Comparison of ENCODE assay signal across 27 cellular contexts in the genomic region with DNA sequence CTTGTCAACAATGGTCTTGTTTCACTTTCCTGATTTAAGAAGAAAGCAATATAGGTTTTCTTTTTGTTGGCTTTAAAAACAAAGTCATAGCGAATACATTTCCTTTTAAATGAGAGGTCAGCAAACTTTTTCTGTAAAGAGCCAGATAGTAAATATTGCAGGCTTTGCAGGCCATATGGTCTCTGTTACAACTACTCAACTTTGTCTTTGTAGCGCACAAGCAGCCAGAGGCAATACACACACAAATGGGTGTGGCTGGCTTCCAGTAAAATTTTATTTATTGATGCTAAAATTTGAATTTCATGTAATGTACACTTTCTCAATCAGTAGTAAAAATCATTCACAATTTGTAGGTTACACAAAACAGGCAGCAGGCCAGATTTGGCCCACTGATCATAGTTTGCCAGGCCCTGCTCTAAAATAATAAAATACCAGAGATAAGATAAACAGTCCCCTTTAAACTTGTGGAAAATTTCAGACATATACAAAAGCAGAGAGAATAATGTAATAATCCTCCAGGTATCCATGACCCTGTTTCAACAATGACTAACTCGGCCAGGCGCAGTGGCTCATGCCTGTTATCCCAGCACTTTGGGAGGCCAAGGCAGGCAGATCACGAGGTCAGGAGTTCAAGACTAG.
A peak's percentile ranks its signal among the peaks of the same experiment; 100 is the strongest.
DNase-seq lines count a peak whose midpoint lies in the region; ATAC-seq and TF ChIP-seq lines count a peak whose summit lies in the region.
"Had no signal": no experiment of that assay in that cellular context is flagged by ENCODE, and none has a peak within 500 bp of the region (broad histone marks: within the 10 kb centered on the region; RNA-seq: fewer than 3 reads in every experiment).

No MANE protein-coding gene starts in this region.

- H4K8ac ChIP-seq in IMR-90 (ENCODE audit: low read depth in 2 of 2, low read length in 2 of 2): no peak overlapping the region

- intact Hi-C loops in IMR-90 (cut with micrococcal nuclease) (no loop called here), adrenal gland (cut with DNase I) (no loop called here), testis (cut with DNase I; ENCODE audit: low total_unique reads) (no loop called here)

- H3K27ac Mint-ChIP-seq in nephron (peak overlapping the region; percentile 37 to 48 (median 45)), immature natural killer cell (no peak overlapping the region)
- H3K27ac Mint-ChIP-seq: activated naive CD4-positive, alpha-beta T cell treated with anti-CD3 and anti-CD28 coated beads for 36 hours; effector memory CD8-positive, alpha-beta T cell; IgD-negative memory B cell; naive thymus-derived CD8-positive, alpha-beta T cell had no signal

- H2AK9ac ChIP-seq in IMR-90 (replicated peaks; ENCODE audit: low read depth, low read length, poor library complexity): no peak overlapping the region

- H4K5ac ChIP-seq in IMR-90 (ENCODE audit: low read depth, low read length): no peak overlapping the region

- no peaks in the 10 kb centered on the region; the same call in 1 of the 2 replicates for H3K9me1 ChIP-seq in IMR-90 (ENCODE audit: insufficient read depth, low read length)

- no peak overlapping the region for H3K14ac ChIP-seq in IMR-90 (replicated peaks; ENCODE audit: low read depth, low read length)

- no peak overlapping the region for H2AK5ac ChIP-seq in IMR-90 (ENCODE audit: low read depth, low read length)

- no peak overlapping the region for H2BK5ac ChIP-seq in IMR-90 (ENCODE audit: low read depth, low read length, poor library complexity, severe bottlenecking)

- H2BK120ac ChIP-seq in IMR-90 (ENCODE audit: low read depth, low read length): no peak overlapping the region

- no peak overlapping the region for H3K23ac ChIP-seq in IMR-90 (ENCODE audit: low read depth, low read length)

- no peak overlapping the region for H3K18ac ChIP-seq in IMR-90 (ENCODE audit: low read depth, low read length)

- POLR2A ChIA-PET in IMR-90 (lab: Charles Lee; ENCODE audit: unreplicated experiment): no interaction called here

- no peak overlapping the region for H3K4me3 Mint-ChIP-seq in nephron
- H3K4me3 Mint-ChIP-seq in immature natural killer cell: no peak overlapping the region
- H3K4me3 Mint-ChIP-seq: activated naive CD4-positive, alpha-beta T cell treated with anti-CD3 and anti-CD28 coated beads for 36 hours; effector memory CD8-positive, alpha-beta T cell; IgD-negative memory B cell; naive thymus-derived CD8-positive, alpha-beta T cell had no signal

- H3K9ac ChIP-seq in IMR-90 (ENCODE audit: low read depth, low read length): no peak overlapping the region

- H3K4me1 Mint-ChIP-seq in nephron: peaks cover 49% of the 10 kb centered on the region
- H3K4me1 Mint-ChIP-seq in immature natural killer cell: peaks cover under 1 to 3% of the 10 kb centered on the region in 2 donors

- H3K36me3 Mint-ChIP-seq in nephron (ENCODE audit: low read depth) (no peaks in the 10 kb centered on the region), immature natural killer cell (no peaks in the 10 kb centered on the region)
- H3K36me3 Mint-ChIP-seq: IgD-negative memory B cell; naive thymus-derived CD8-positive, alpha-beta T cell had no signal

- in situ Hi-C loops in IMR-90 (cut with MboI; ENCODE audit: low sequenced_read_pairs): no loop called here

- ATAC-seq in IMR-90 (ENCODE audit: low read depth) (peak; percentile 23; the same call in 1 of the 2 replicates), HG02970 (IDR thresholded peaks at IDR 0.05; ENCODE audit: low FRiP score, unreplicated experiment) (no peak)
- ATAC-seq: effector memory CD8-positive, alpha-beta T cell; esophagus mucosa; gastrocnemius medialis; left ventricle myocardium superior; naive thymus-derived CD8-positive, alpha-beta T cell; Panc1 had no signal

- TF ChIP-seq POLR2A in IMR-90 (IDR thresholded peaks at IDR 0.05; ENCODE audit: low read depth, low read length) (no peak), adrenal gland (IDR thresholded peaks at IDR 0.05) (no peak), testis (IDR thresholded peaks at IDR 0.05) (no peak)

- no peak for TF ChIP-seq RAD21 in IMR-90 (IDR thresholded peaks at IDR 0.05; ENCODE audit: low read length)

- CTCF ChIA-PET in IMR-90 (lab: Yijun Ruan, JAX): no interaction called here

- H3K27me3 ChIP-seq in IMR-90 (ENCODE audit: control insufficient read depth, insufficient read depth, low read length) (peaks cover 5% of the 10 kb centered on the region), adrenal gland (no peaks in the 10 kb centered on the region), WERI-Rb-1 (ENCODE audit: insufficient read depth, low read depth, severe bottlenecking) (no peaks in the 10 kb centered on the region), testis (no peaks in the 10 kb centered on the region)
- H3K27me3 ChIP-seq: breast epithelium, gastrocnemius medialis, tibial nerve had no signal

- H3K9me3 ChIP-seq in IMR-90 (ENCODE audit: control insufficient read depth, insufficient read depth, low read length) (no peaks in the 10 kb centered on the region), adrenal gland (replicated peaks in 1 of 3) (no peaks in the 10 kb centered on the region), WERI-Rb-1 (ENCODE audit: severe bottlenecking) (no peaks in the 10 kb centered on the region), testis (no peaks in the 10 kb centered on the region)
- H3K9me3 ChIP-seq: breast epithelium, gastrocnemius medialis, tibial nerve had no signal

- no peak overlapping the region for H3K4me2 ChIP-seq in IMR-90 (ENCODE audit: low read depth, low read length)

- H3K4me3 ChIP-seq in IMR-90 (ENCODE audit: insufficient read depth, low read depth, low read length) (no peak overlapping the region), adrenal gland (no peak overlapping the region), WERI-Rb-1 (ENCODE audit: low read depth, low read length) (no peak overlapping the region), testis (no peak overlapping the region)
- H3K4me3 ChIP-seq: breast epithelium, coronary artery, gastrocnemius medialis, tibial nerve had no signal

- no peak overlapping the region for H4K91ac ChIP-seq in IMR-90 (ENCODE audit: insufficient read depth, low read depth, low read length)

- no peaks in the 10 kb centered on the region for H4K20me1 ChIP-seq in IMR-90 (ENCODE audit: insufficient read depth, low read length)

- H2BK15ac ChIP-seq in IMR-90 (ENCODE audit: low read depth, low read length): no peak overlapping the region

- H3K27ac ChIP-seq in IMR-90 (ENCODE audit: insufficient read depth, low read length): no peak overlapping the region
- no peak overlapping the region for H3K27ac ChIP-seq in adrenal gland
- no peak overlapping the region for H3K27ac ChIP-seq in WERI-Rb-1
- no peak overlapping the region for H3K27ac ChIP-seq in testis
- H3K27ac ChIP-seq: breast epithelium, coronary artery, gastrocnemius medialis, tibial nerve had no signal

- H3K9me3 Mint-ChIP-seq in nephron (no peaks in the 10 kb centered on the region), immature natural killer cell (no peaks in the 10 kb centered on the region)
- H3K9me3 Mint-ChIP-seq: activated naive CD4-positive, alpha-beta T cell treated with anti-CD3 and anti-CD28 coated beads for 36 hours; effector memory CD8-positive, alpha-beta T cell; IgD-negative memory B cell; naive thymus-derived CD8-positive, alpha-beta T cell had no signal

- H3K36me3 ChIP-seq in IMR-90 (ENCODE audit: control insufficient read depth, insufficient read depth, low read length) (no peaks in the 10 kb centered on the region), adrenal gland (replicated peaks in 1 of 2) (no peaks in the 10 kb centered on the region), WERI-Rb-1 (no peaks in the 10 kb centered on the region), testis (ENCODE audit: low read depth, missing control alignments) (no peaks in the 10 kb centered on the region)
- H3K36me3 ChIP-seq: breast epithelium, gastrocnemius medialis, tibial nerve had no signal

- H3K79me1 ChIP-seq in IMR-90 (ENCODE audit: low read depth in 1 of 2, low read length in 2 of 2): no peaks in the 10 kb centered on the region

- peaks cover 7% of the 10 kb centered on the region for H3K4me1 ChIP-seq in IMR-90 (ENCODE audit: control insufficient read depth, insufficient read depth, low read length)
- H3K4me1 ChIP-seq in adrenal gland (replicated peaks in 1 of 2): peaks cover 0 to 3% of the 10 kb centered on the region in 2 donors
- H3K4me1 ChIP-seq in testis: no peaks in the 10 kb centered on the region
- H3K4me1 ChIP-seq: breast epithelium, gastrocnemius medialis had no signal

- DNase-seq in IMR-90: peak; percentile 8
- DNase-seq in adrenal gland: peak in 4 of 7 donors; percentile 22 to 45 (median 42)
- DNase-seq in fibroblast of the conjunctiva (ENCODE audit: low read depth): peak; percentile 9
- no peak for DNase-seq in WERI-Rb-1
- DNase-seq in immature natural killer cell: no peak
- DNase-seq in testis: no peak
- DNase-seq: activated CD4-positive, alpha-beta T cell treated with anti-CD3 and anti-CD28 coated beads, Interleukin-2, amount 50 U/mL, for 4 hours; activated CD4-positive, CD25-positive, alpha-beta regulatory T cell; activated naive CD4-positive, alpha-beta T cell treated with anti-CD3 and anti-CD28 coated beads for 36 hours; amygdala; effector memory CD8-positive, alpha-beta T cell; gastrocnemius medialis; left ventricle myocardium superior; naive thymus-derived CD8-positive, alpha-beta T cell; NCI-H1092; NCI-H187; NCI-H2171; NCI-H510A treated with DMSO at 0.1 percent for 48 hours; SHP77 had no signal

- no TSS peak for BruUV-seq in IMR-90 (replicated peaks; lab: Mats Ljungman, UMichigan)

- H3K56ac ChIP-seq in IMR-90 (ENCODE audit: extremely low read depth, insufficient read depth, low read length): no peak overlapping the region

- TF ChIP-seq CTCF in IMR-90 (conservative IDR thresholded peaks at IDR 0.05; ENCODE audit: low read depth, low read length) (no peak), adrenal gland (IDR thresholded peaks at IDR 0.05) (no peak), nephron (IDR thresholded peaks at IDR 0.05; ENCODE audit: unreplicated experiment in 3 of 3) (no peak), WERI-Rb-1 (IDR thresholded peaks at IDR 0.05; ENCODE audit: low read depth, low read length) (no peak), testis (IDR thresholded peaks at IDR 0.05) (no peak)

- WGBS in IMR-90 (ENCODE audit: extremely low coverage in 2 of 2, insufficient read length in 1 of 2), 2 experiments: 83% methylated on average over 1 of the region's 5 CpGs; no CpG with 5 or more reads in 1 of the 2 experiments
- 66 to 79% (median 72%) methylated on average over 5 of the region's 5 CpGs for WGBS in adrenal gland, 4 donors
- 92 to 93% methylated on average over 5 of the region's 5 CpGs for WGBS in testis, 2 donors

- H3K27me3 Mint-ChIP-seq in nephron (ENCODE audit: low read depth): peaks cover 6% of the 10 kb centered on the region
- H3K27me3 Mint-ChIP-seq in immature natural killer cell (ENCODE audit: low read depth in 3 of 3): peaks cover 1 to 3% (median 2%) of the 10 kb centered on the region in 3 donors
- H3K27me3 Mint-ChIP-seq: IgD-negative memory B cell; naive thymus-derived CD8-positive, alpha-beta T cell had no signal

- H2AFZ ChIP-seq in IMR-90 (replicated peaks; ENCODE audit: low read length, poor library complexity): no peak overlapping the region

- dilution Hi-C loops in IMR-90 (cut with HindIII; ENCODE audit: low sequenced_read_pairs, unreplicated experiment): no loop called here

- H2BK20ac ChIP-seq in IMR-90 (ENCODE audit: low read depth, low read length): no peak overlapping the region

- no peak overlapping the region for H3K4ac ChIP-seq in IMR-90 (ENCODE audit: low read depth, low read length)

Comparison
In these comparisons a context has a peak if more than half of its experiments do, and no peak if none do; other contexts are left out.
1. DNase-seq: peak in IMR-90 (single experiment), adrenal gland (4 of 7) and fibroblast of the conjunctiva (single experiment); none in WERI-Rb-1 (single experiment), immature natural killer cell (0 of 3) and testis (single experiment).
2. H3K27ac Mint-ChIP-seq: peak in nephron (3 of 3); none in immature natural killer cell (0 of 6).